22 cellular contexts compared by ENCODE assay signal in the genomic region with DNA sequence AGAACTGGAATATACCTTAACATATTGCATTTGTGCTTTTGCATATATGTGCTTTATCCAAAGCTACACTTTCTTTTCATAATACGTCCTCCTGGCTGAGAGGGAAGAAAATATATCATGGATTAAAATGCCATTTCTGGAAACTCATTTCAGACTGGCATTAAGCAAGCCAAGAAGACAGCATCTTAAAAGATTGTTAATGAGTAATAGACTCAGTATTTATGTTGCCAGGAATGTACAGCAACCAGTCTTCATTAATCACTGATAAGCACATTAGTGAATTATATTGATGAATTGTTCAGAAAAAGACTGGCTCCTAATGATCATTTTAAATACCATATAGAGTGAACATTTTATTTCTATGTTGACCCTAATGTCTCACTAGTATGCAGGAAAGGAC.
"Had no signal": no experiment of that assay in that cellular context is flagged by ENCODE, and none has a peak within 500 bp of the region (broad histone marks: within the 10 kb centered on the region; RNA-seq: fewer than 3 reads in every experiment).

No MANE protein-coding gene starts in this region.

- H3K27ac Mint-ChIP-seq: activated CD8-positive, alpha-beta T cell treated with anti-CD3 and anti-CD28 coated beads for 36 hours; activated naive CD8-positive, alpha-beta T cell; activated T-cell treated with anti-CD3 and anti-CD28 coated beads, Interleukin-2, amount 50 U/mL, for 24 hours; T-helper 1 cell treated with Interleukin-12 subunit alpha and Interleukin-12 subunit beta and Interleukin-4 antibody, amounts not matched to agents 30 μg/mL and 1 μg/mL, for 36 hours had no signal

- H3K36me3 Mint-ChIP-seq: activated naive CD8-positive, alpha-beta T cell had no signal

- ATAC-seq: activated CD4-positive, CD25-positive, alpha-beta regulatory T cell treated with anti-CD3 and anti-CD28 coated beads, Interleukin-2, amount 50 U/mL, for 24 hours; activated CD8-positive, alpha-beta T cell treated with anti-CD3 and anti-CD28 coated beads for 36 hours had no signal

- H3K9me3 Mint-ChIP-seq: activated CD8-positive, alpha-beta T cell treated with anti-CD3 and anti-CD28 coated beads for 36 hours; activated T-cell treated with anti-CD3 and anti-CD28 coated beads, Interleukin-2, amount 50 U/mL, for 24 hours had no signal

- H3K27me3 Mint-ChIP-seq: activated CD8-positive, alpha-beta T cell treated with anti-CD3 and anti-CD28 coated beads for 36 hours; activated naive CD8-positive, alpha-beta T cell; activated T-cell treated with anti-CD3 and anti-CD28 coated beads, Interleukin-2, amount 50 U/mL, for 24 hours had no signal

- H3K4me3 Mint-ChIP-seq: activated CD8-positive, alpha-beta T cell treated with anti-CD3 and anti-CD28 coated beads for 36 hours; activated naive CD8-positive, alpha-beta T cell; activated T-cell treated with anti-CD3 and anti-CD28 coated beads, Interleukin-2, amount 50 U/mL, for 24 hours; T-helper 1 cell treated with Interleukin-12 subunit alpha and Interleukin-12 subunit beta and Interleukin-4 antibody, amounts not matched to agents 30 μg/mL and 1 μg/mL, for 36 hours had no signal

- H3K4me3 ChIP-seq: MG63, Peyer's patch, SJCRH30 had no signal

- DNase-seq: activated CD4-positive, alpha-beta T cell treated with anti-CD3 and anti-CD28 coated beads for 4 hours; activated CD8-positive, alpha-beta memory T cell treated with anti-CD3 and anti-CD28 coated beads, Interleukin-2, amount 50 U/mL, for 4 hours; activated CD8-positive, alpha-beta T cell treated with anti-CD3 and anti-CD28 coated beads for 36 hours; activated effector memory CD4-positive, alpha-beta T cell treated with anti-CD3 and anti-CD28 coated beads, Interleukin-2, amount 50 U/mL, for 16 hours; activated naive CD4-positive, alpha-beta T cell treated with Interleukin-2 at 50 U/mL for 16 hours; activated T-cell treated with anti-CD3 and anti-CD28 coated beads, Interleukin-2, amount 50 U/mL, for 24 hours; caudate nucleus; MG63; MV-4-11; NCI-H1092 treated with DMSO at 0.1 percent for 48 hours; NCI-H1417 treated with DMSO at 0.1 percent for 48 hours; NCI-H1694; NCI-H2029; NCI-H2107; NCI-H510A treated with DMSO at 0.1 percent for 48 hours; NCI-H69; Peyer's patch; Right ventricle myocardium superior; SJCRH30 had no signal

- H3K36me3 ChIP-seq: MG63, Peyer's patch, SJCRH30 had no signal

- H3K27me3 ChIP-seq: MG63, Peyer's patch, SJCRH30 had no signal
